In genomic region chr3:79517766-79518413, GRCh38 we compare ENCODE assay signal across 8 cellular contexts.
A peak's percentile ranks its signal among the peaks of the same experiment; 100 is the strongest.
DNase-seq lines count a peak whose midpoint lies in the region; ATAC-seq, FAIRE-seq and TF ChIP-seq lines count a peak whose summit lies in the region.

No MANE protein-coding gene starts in this region.

- TF ChIP-seq CTCF in D721Med (IDR thresholded peaks at IDR 0.05; ENCODE audit: insufficient read depth, missing control alignments) (peak; percentile 80), adrenal gland (IDR thresholded peaks at IDR 0.05) (peak in 4 of 6 experiments; percentile 6 to 44 (median 18)), lower lobe of right lung (IDR thresholded peaks at IDR 0.05) (peak; percentile 33), spleen (IDR thresholded peaks at IDR 0.05 in 8 of 11, conservative IDR thresholded peaks at IDR 0.05 in 3 of 11) (peak in 1 of 11 experiments; percentile 8)

- H3K27ac ChIP-seq in adrenal gland (no peak overlapping the region), lower lobe of right lung (no peak overlapping the region), spleen (no peak overlapping the region)

- H3K36me3 ChIP-seq in adrenal gland (replicated peaks in 1 of 2) (no peaks in the 10 kb centered on the region), lower lobe of right lung (no peaks in the 10 kb centered on the region), spleen (no peaks in the 10 kb centered on the region)

- peak; percentile 71 for FAIRE-seq in D721Med (lab: Jason Lieb, UNC)

- no peak for TF ChIP-seq POLR2A in adrenal gland (IDR thresholded peaks at IDR 0.05)
- no peak for TF ChIP-seq POLR2A in spleen (IDR thresholded peaks at IDR 0.05)

- 23 to 33% (median 30%) methylated on average over 2 of the region's 2 CpGs for WGBS in adrenal gland, 4 donors
- WGBS in spleen, 5 donors: 26 to 38% (median 32%) methylated on average over 2 of the region's 2 CpGs

- H3K4me3 ChIP-seq in Jurkat, Clone E6-1 (ENCODE audit: low read length): no peak overlapping the region
- H3K4me3 ChIP-seq in adrenal gland: no peak overlapping the region
- H3K4me3 ChIP-seq in lower lobe of right lung: no peak overlapping the region
- H3K4me3 ChIP-seq in spleen: no peak overlapping the region

- H3K9me3 ChIP-seq in adrenal gland (replicated peaks in 1 of 3) (no peaks in the 10 kb centered on the region), lower lobe of right lung (no peaks in the 10 kb centered on the region), spleen (no peaks in the 10 kb centered on the region)

- ATAC-seq in lower lobe of right lung: no peak
- no peak for ATAC-seq in GM21515 (IDR thresholded peaks at IDR 0.05; ENCODE audit: unreplicated experiment)
- ATAC-seq in HG02870 (IDR thresholded peaks at IDR 0.05; ENCODE audit: unreplicated experiment): no peak

- DNase-seq in D721Med (ENCODE audit: insufficient read length, low spot score): no peak
- peak; percentile 6 for DNase-seq in Jurkat, Clone E6-1 (ENCODE audit: low read depth, low spot score)
- DNase-seq in adrenal gland: peak in 1 of 7 donors; percentile 7
- no peak for DNase-seq in lower lobe of right lung
- DNase-seq in activated naive CD4-positive, alpha-beta T cell (lab: John Stamatoyannopoulos, UW): no peak
- no peak for DNase-seq in spleen

- intact Hi-C loops in adrenal gland (cut with DNase I): no loop called here
- intact Hi-C loops in lower lobe of right lung (cut with DNase I): no loop called here
- intact Hi-C loops in spleen (cut with DNase I; ENCODE audit: low total_unique reads): no loop called here

- H3K27me3 ChIP-seq in adrenal gland: no peaks in the 10 kb centered on the region
- H3K27me3 ChIP-seq in lower lobe of right lung (ENCODE audit: low read depth): no peaks in the 10 kb centered on the region
- peaks cover 0 to 3% (median 0%) of the 10 kb centered on the region in 7 donors for H3K27me3 ChIP-seq in spleen (replicated peaks in 1 of 7)

- H3K4me1 ChIP-seq in adrenal gland (replicated peaks in 1 of 2) (no peaks in the 10 kb centered on the region), lower lobe of right lung (no peaks in the 10 kb centered on the region), spleen (no peaks in the 10 kb centered on the region)
